In the genomic region with DNA sequence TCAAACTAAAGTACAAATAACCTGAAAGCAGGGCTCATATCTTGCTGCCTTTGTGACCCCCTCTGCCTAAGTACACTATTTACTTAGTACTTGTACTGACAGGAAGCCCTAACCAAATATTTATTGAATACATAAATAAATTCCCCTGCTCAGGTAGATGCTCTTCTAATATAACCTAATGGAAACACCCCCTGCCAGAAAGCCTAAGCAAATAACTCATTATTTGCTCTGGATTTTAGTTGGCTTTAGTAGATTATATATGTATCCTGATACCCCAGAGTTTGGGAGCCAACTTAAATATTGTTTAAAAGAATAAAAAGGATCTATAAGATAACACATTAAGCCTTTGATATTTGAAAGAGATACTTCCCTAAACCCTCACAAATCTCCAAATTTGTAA, we compare ENCODE assay signal across 22 cellular contexts.
"Had no signal": no experiment of that assay in that cellular context is flagged by ENCODE, and none has a peak within 500 bp of the region (broad histone marks: within the 10 kb centered on the region; RNA-seq: fewer than 3 reads in every experiment).

No MANE protein-coding gene starts in this region.

- H3K9me3 Mint-ChIP-seq: natural killer cell treated with Interleukin-12 subunit alpha and Interleukin-12 subunit beta and Interleukin-15 and Interleukin-18, amount 100 ng/mL, for 72 hours; stimulated activated naive B cell treated with anti-CD40 and anti-IgM and Interleukin-4, amounts not matched to agents 10 μg/mL and 1 μg/mL and 100 μg/mL, for 72 hours had no signal

- H3K27me3 Mint-ChIP-seq: progenitor cell of endocrine pancreas; stimulated activated naive B cell treated with anti-CD40 and anti-IgM and Interleukin-4, amounts not matched to agents 10 μg/mL and 1 μg/mL and 100 μg/mL, for 72 hours; stimulated activated naive CD8-positive, alpha-beta T cell treated with anti-CD3 and anti-CD28 coated beads, Interleukin-15, amount 100 ng/mL, for 72 hours had no signal

- H3K36me3 Mint-ChIP-seq: natural killer cell treated with Interleukin-12 subunit alpha and Interleukin-12 subunit beta and Interleukin-15 and Interleukin-18, amount 100 ng/mL, for 72 hours; stimulated activated naive B cell treated with anti-CD40 and anti-IgM and Interleukin-4, amounts not matched to agents 10 μg/mL and 1 μg/mL and 100 μg/mL, for 72 hours had no signal

- H3K4me3 Mint-ChIP-seq: natural killer cell treated with Interleukin-12 subunit alpha and Interleukin-12 subunit beta and Interleukin-15 and Interleukin-18, amount 100 ng/mL, for 72 hours; stimulated activated naive B cell treated with anti-CD40 and anti-IgM and Interleukin-4, amounts not matched to agents 10 μg/mL and 1 μg/mL and 100 μg/mL, for 72 hours; stimulated activated naive CD8-positive, alpha-beta T cell treated with anti-CD3 and anti-CD28 coated beads, Interleukin-15, amount 100 ng/mL, for 72 hours had no signal

- H3K27ac Mint-ChIP-seq: natural killer cell treated with Interleukin-12 subunit alpha and Interleukin-12 subunit beta and Interleukin-15 and Interleukin-18, amount 100 ng/mL, for 72 hours; progenitor cell of endocrine pancreas; stimulated activated naive B cell treated with anti-CD40 and anti-IgM and Interleukin-4, amounts not matched to agents 10 μg/mL and 1 μg/mL and 100 μg/mL, for 72 hours; stimulated activated naive CD8-positive, alpha-beta T cell treated with anti-CD3 and anti-CD28 coated beads, Interleukin-15, amount 100 ng/mL, for 72 hours had no signal

- DNase-seq: dorsolateral prefrontal cortex; effector CD8-positive, alpha-beta T cell; foreskin melanocyte; head of caudate nucleus; kidney; left colon; left ventricle myocardium superior; mesenchymal stem cell; midbrain; occipital lobe; pancreas; spleen; stimulated activated CD4-positive, alpha-beta T cell treated with anti-CD3 and anti-CD28 coated beads, Interleukin-15, amount 100 ng/mL, for 24 hours; stimulated activated CD4-positive, alpha-beta T cell treated with anti-CD3 and anti-CD28 coated beads, Interleukin-1b, Interleukin-23, amount 100 ng/mL, for 48 hours; stimulated activated CD4-positive, alpha-beta T cell treated with anti-CD3 and anti-CD28 coated beads, Interleukin-4, amount 100 ng/mL, for 24 hours; stimulated activated naive B cell treated with anti-CD40 and anti-IgM and Interleukin-4, amounts not matched to agents 10 μg/mL and 1 μg/mL and 100 μg/mL, for 72 hours; stimulated activated naive CD8-positive, alpha-beta T cell treated with anti-CD3 and anti-CD28 coated beads, Interleukin-15, amount 100 ng/mL, for 72 hours; testis; upper lobe of right lung had no signal

- ATAC-seq: left colon; left ventricle myocardium superior; natural killer cell treated with Interleukin-12 subunit alpha and Interleukin-12 subunit beta and Interleukin-15 and Interleukin-18, amount 100 ng/mL, for 72 hours; pancreas; sciatic nerve; stimulated activated naive B cell treated with anti-CD40 and anti-IgM and Interleukin-4, amounts not matched to agents 10 μg/mL and 1 μg/mL and 100 μg/mL, for 72 hours; stimulated activated naive CD8-positive, alpha-beta T cell treated with anti-CD3 and anti-CD28 coated beads, Interleukin-15, amount 100 ng/mL, for 72 hours; upper lobe of right lung had no signal
